ENCODE assay signal across 12 cellular contexts in the genomic region with DNA sequence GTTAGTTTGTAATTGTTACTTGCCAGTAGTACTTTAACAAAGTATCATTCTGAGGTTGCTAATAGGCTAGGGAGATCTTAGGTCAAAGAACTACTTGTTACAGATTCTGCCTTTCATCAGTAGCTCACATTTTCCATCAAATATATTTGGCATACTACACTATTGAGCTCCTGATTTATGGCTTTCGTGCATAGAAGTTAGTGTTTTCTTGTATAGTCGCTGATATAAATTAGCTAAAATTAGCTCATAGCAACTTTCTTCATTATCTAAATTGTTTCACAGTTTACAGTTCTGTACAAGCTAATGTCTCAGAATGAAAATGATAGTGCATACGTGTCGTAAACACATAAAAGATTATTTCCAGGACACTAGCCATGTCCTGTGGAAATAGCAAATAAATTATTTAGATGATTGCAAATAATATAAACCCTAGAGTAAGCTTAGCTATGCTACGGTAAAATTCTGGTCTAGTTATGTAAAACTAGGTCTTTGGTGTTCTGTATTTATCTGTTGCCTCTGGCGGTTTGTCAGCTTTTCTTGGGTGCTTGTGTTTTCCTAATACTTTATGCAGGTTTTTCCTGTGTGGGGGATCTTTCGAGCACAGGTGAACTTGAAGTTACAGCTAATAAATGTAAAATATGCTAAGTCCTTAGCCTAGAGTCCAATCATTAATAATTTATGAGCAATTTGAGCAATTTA.
"Had no signal": no experiment of that assay in that cellular context is flagged by ENCODE, and none has a peak within 500 bp of the region (broad histone marks: within the 10 kb centered on the region; RNA-seq: fewer than 3 reads in every experiment).

No MANE protein-coding gene starts in this region.

- H3K27me3 ChIP-seq: body of pancreas, suprapubic skin, upper lobe of left lung had no signal

- ATAC-seq: activated naive CD4-positive, alpha-beta T cell treated with anti-CD3 and anti-CD28 coated beads, Interleukin-2, amount 50 U/mL, for 72 hours; body of pancreas; stimulated activated naive CD8-positive, alpha-beta T cell treated with anti-CD3 and anti-CD28 coated beads, Interleukin-15, Interleukin-2, amounts not matched to agents 100 U/mL and 50 U/mL, for 24 hours had no signal

- DNase-seq: activated effector memory CD4-positive, alpha-beta T cell treated with Interleukin-2 at 50 U/mL for 16 hours; activated T-cell treated with anti-CD3 and anti-CD28 coated beads, Interleukin-2, amount 50 U/mL, for 1 hour; amniotic stem cell; body of pancreas; cortex of kidney; erythroblast; mesenchymal stem cell; stimulated activated CD4-positive, alpha-beta T cell treated with anti-CD3 and anti-CD28 coated beads, Interleukin-2, amount 100 ng/mL, for 48 hours; stimulated activated naive CD8-positive, alpha-beta T cell treated with anti-CD3 and anti-CD28 coated beads, Interleukin-15, Interleukin-2, amounts not matched to agents 100 U/mL and 50 U/mL, for 24 hours; upper lobe of left lung had no signal

- H3K4me1 ChIP-seq: body of pancreas, suprapubic skin, upper lobe of left lung had no signal

- H3K4me3 ChIP-seq: body of pancreas, suprapubic skin, upper lobe of left lung had no signal

- H3K27ac ChIP-seq: body of pancreas, suprapubic skin, upper lobe of left lung had no signal

- H3K36me3 ChIP-seq: suprapubic skin, upper lobe of left lung had no signal

- H3K9me3 ChIP-seq: body of pancreas, suprapubic skin, upper lobe of left lung had no signal
